In the genomic region with DNA sequence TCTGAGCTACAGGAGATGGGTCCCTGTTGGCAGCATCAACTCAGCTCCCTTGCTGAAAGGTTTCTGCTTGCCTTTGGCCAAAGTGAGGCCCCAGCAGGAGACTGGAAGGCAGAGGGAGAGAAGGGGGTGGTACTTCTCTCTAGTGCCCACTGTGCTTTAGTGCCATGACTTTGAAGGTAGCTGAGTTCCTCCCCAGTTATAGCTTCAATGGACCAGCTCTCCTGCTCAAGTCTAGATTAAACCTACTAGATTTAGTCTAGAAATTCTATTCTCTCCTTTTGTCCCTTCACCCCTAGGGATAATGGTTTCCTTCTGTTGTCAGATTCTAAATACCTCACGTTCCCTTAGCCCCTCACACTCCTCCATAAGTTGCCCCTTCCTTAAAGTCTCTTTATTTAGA, we compare ENCODE assay signal across 16 cellular contexts.
DNase-seq lines count a peak whose midpoint lies in the region; ATAC-seq, FAIRE-seq and TF ChIP-seq lines count a peak whose summit lies in the region.
"Had no signal": no experiment of that assay in that cellular context is flagged by ENCODE, and none has a peak within 500 bp of the region (broad histone marks: within the 10 kb centered on the region; RNA-seq: fewer than 3 reads in every experiment).

No MANE protein-coding gene starts in this region.

- ATAC-seq in K562 (no peak), sciatic nerve (peak; percentile 12), omental fat pad (ENCODE audit: low FRiP score) (no peak), GM21737 (IDR thresholded peaks at IDR 0.05; ENCODE audit: unreplicated experiment) (no peak)
- ATAC-seq: Panc1 had no signal

- in situ Hi-C loops in K562 (cut with MboI), result no loop called here

- H3K9me3 ChIP-seq in K562 (replicated peaks; ENCODE audit: control insufficient read depth, insufficient read depth, low read depth, low read length), result no peaks in the 10 kb centered on the region
- H3K9me3 ChIP-seq: SJCRH30 had no signal

- CTCF ChIA-PET in K562 (lab: Yijun Ruan, JAX; ENCODE audit: low intra/inter-chr PET ratio), result no interaction called here

- TF ChIP-seq RAD21 in K562 (CRISPR knock-in tag; conservative IDR thresholded peaks at IDR 0.05 in 1 of 2, IDR thresholded peaks at IDR 0.05 in 1 of 2), result no peak

- no peak overlapping the region for H3K4me2 ChIP-seq in K562 (ENCODE audit: insufficient read depth, low read length)

- TF ChIP-seq CTCF in HL-60 (IDR thresholded peaks at IDR 0.05; ENCODE audit: insufficient read depth, low read length), result no peak
- TF ChIP-seq CTCF in K562 (IDR thresholded peaks at IDR 0.05 in 2 of 3, conservative IDR thresholded peaks at IDR 0.05 in 1 of 3; ENCODE audit: insufficient read depth in 2 of 3, low read depth in 1 of 3, low read length in 3 of 3), result no peak
- TF ChIP-seq CTCF in GM20000 (IDR thresholded peaks at IDR 0.05; ENCODE audit: extremely low read depth, missing control alignments), result no peak
- TF ChIP-seq CTCF in omental fat pad (IDR thresholded peaks at IDR 0.05), result no peak

- POLR2A ChIA-PET in K562 (lab: Yijun Ruan, JAX), result interaction anchor here (0.6 kb wide), 1 partner anchor 121 kb away, joined by 3 read pairs; no protein-coding TSS in a partner anchor

- DNase-seq in NOMO-1 treated with DMSO at 0.1 percent for 48 hours (lab: John Stamatoyannopoulos, UW; ENCODE audit: unreplicated experiment) (peak; percentile 25), NOMO-1 treated with dmso at 0.1 percent for 144 hours (lab: John Stamatoyannopoulos, UW; ENCODE audit: unreplicated experiment) (no peak), HL-60 (ENCODE audit: low read depth in 1 of 2, low spot score in 1 of 2) (no peak), K562 (ENCODE audit: extremely low read depth in 1 of 4, low spot score in 3 of 4) (no peak), sciatic nerve (ENCODE audit: low spot score) (no peak), GM20000 (ENCODE audit: low spot score) (no peak), omental fat pad (ENCODE audit: low spot score) (no peak)
- DNase-seq: MM.1S, NCI-H1694, NCI-H446, NCI-H526 had no signal

- peaks cover 0 to 6% of the 10 kb centered on the region in 2 experiments; a peak in 2 of 5 replicates for H3K4me1 ChIP-seq in K562 (replicated peaks in 1 of 2; ENCODE audit: control insufficient read depth in 2 of 2, insufficient read depth in 2 of 2, low read length in 2 of 2)

- 0% methylated on average over 1 of the region's 1 CpG for WGBS in K562 (ENCODE audit: insufficient coverage, low coverage, missing lambda C conversion rate)

- no peaks in the 10 kb centered on the region for H3K9me1 ChIP-seq in K562 (ENCODE audit: control insufficient read depth, insufficient read depth, low read length)

- H3K79me2 ChIP-seq in K562 (ENCODE audit: control insufficient read depth, insufficient read depth, low read length), result no peaks in the 10 kb centered on the region

- no peak overlapping the region for H3K4me3 ChIP-seq in HL-60 (replicated peaks; ENCODE audit: insufficient read depth, low read length)
- H3K4me3 ChIP-seq in K562, result no peak overlapping the region

- H3K27me3 ChIP-seq in HL-60 (ENCODE audit: insufficient read depth, poor library complexity, severe bottlenecking), result no peaks in the 10 kb centered on the region
- H3K27me3 ChIP-seq in K562 (ENCODE audit: control insufficient read depth in 2 of 2, insufficient read depth in 2 of 2, low read length in 2 of 2), result peaks cover 0 to 7% of the 10 kb centered on the region in 2 experiments; a peak in 2 of 5 replicates
- H3K27me3 ChIP-seq: SJCRH30 had no signal

- no peak for TF ChIP-seq POLR2A in K562 (conservative IDR thresholded peaks at IDR 0.05)

- H3K27ac ChIP-seq in HL-60 (replicated peaks) (peak overlapping the region; percentile 53), K562 (ENCODE audit: extremely low read depth, low read depth, low read length) (no peak overlapping the region)

- TF ChIP-seq EP300 in K562 (IDR thresholded peaks at IDR 0.05; ENCODE audit: low read length), result no peak

- no peak for FAIRE-seq in K562 (lab: Jason Lieb, UNC)
- FAIRE-seq: G401.6, GM19239 had no signal

- no TSS peak for BruUV-seq in K562 (replicated peaks; lab: Mats Ljungman, UMichigan)

- H2AFZ ChIP-seq in K562 (ENCODE audit: low read depth, low read length), result no peak overlapping the region

- no peaks in the 10 kb centered on the region for H3K36me3 ChIP-seq in K562 (ENCODE audit: control insufficient read depth, insufficient read depth, low read length)
- H3K36me3 ChIP-seq: SJCRH30 had no signal

- H3K9ac ChIP-seq in K562 (ENCODE audit: insufficient read depth in 1 of 2, low read depth in 2 of 2, low read length in 2 of 2), result no peak overlapping the region

- intact Hi-C loops in K562 (cut with micrococcal nuclease), result no loop called here
- intact Hi-C loops in sciatic nerve (cut with DNase I), result no loop called here

- H4K20me1 ChIP-seq in K562 (replicated peaks; ENCODE audit: control insufficient read depth, insufficient read depth, low read length), result no peaks in the 10 kb centered on the region

TF ChIP-seq in K562, 482 proteins besides CTCF, POLR2A, EP300 and RAD21:
- TF ChIP-seq, protein P1, sequence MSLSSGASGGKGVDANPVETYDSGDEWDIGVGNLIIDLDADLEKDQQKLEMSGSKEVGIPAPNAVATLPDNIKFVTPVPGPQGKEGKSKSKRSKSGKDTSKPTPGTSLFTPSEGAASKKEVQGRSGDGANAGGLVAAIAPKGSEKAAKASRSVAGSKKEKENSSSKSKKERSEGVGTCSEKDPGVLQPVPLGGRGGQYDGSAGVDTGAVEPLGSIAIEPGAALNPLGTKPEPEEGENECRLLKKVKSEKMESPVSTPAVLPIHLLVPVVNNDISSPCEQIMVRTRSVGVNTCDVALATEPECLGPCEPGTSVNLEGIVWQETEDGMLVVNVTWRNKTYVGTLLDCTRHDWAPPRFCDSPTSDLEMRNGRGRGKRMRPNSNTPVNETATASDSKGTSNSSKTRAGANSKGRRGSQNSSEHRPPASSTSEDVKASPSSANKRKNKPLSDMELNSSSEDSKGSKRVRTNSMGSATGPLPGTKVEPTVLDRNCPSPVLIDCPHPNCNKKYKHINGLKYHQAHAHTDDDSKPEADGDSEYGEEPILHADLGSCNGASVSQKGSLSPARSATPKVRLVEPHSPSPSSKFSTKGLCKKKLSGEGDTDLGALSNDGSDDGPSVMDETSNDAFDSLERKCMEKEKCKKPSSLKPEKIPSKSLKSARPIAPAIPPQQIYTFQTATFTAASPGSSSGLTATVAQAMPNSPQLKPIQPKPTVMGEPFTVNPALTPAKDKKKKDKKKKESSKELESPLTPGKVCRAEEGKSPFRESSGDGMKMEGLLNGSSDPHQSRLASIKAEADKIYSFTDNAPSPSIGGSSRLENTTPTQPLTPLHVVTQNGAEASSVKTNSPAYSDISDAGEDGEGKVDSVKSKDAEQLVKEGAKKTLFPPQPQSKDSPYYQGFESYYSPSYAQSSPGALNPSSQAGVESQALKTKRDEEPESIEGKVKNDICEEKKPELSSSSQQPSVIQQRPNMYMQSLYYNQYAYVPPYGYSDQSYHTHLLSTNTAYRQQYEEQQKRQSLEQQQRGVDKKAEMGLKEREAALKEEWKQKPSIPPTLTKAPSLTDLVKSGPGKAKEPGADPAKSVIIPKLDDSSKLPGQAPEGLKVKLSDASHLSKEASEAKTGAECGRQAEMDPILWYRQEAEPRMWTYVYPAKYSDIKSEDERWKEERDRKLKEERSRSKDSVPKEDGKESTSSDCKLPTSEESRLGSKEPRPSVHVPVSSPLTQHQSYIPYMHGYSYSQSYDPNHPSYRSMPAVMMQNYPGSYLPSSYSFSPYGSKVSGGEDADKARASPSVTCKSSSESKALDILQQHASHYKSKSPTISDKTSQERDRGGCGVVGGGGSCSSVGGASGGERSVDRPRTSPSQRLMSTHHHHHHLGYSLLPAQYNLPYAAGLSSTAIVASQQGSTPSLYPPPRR (CRISPR knock-in tag; IDR thresholded peaks at IDR 0.05; ENCODE audit: borderline replicate concordance), result no peak
- TF ChIP-seq, protein P2, sequence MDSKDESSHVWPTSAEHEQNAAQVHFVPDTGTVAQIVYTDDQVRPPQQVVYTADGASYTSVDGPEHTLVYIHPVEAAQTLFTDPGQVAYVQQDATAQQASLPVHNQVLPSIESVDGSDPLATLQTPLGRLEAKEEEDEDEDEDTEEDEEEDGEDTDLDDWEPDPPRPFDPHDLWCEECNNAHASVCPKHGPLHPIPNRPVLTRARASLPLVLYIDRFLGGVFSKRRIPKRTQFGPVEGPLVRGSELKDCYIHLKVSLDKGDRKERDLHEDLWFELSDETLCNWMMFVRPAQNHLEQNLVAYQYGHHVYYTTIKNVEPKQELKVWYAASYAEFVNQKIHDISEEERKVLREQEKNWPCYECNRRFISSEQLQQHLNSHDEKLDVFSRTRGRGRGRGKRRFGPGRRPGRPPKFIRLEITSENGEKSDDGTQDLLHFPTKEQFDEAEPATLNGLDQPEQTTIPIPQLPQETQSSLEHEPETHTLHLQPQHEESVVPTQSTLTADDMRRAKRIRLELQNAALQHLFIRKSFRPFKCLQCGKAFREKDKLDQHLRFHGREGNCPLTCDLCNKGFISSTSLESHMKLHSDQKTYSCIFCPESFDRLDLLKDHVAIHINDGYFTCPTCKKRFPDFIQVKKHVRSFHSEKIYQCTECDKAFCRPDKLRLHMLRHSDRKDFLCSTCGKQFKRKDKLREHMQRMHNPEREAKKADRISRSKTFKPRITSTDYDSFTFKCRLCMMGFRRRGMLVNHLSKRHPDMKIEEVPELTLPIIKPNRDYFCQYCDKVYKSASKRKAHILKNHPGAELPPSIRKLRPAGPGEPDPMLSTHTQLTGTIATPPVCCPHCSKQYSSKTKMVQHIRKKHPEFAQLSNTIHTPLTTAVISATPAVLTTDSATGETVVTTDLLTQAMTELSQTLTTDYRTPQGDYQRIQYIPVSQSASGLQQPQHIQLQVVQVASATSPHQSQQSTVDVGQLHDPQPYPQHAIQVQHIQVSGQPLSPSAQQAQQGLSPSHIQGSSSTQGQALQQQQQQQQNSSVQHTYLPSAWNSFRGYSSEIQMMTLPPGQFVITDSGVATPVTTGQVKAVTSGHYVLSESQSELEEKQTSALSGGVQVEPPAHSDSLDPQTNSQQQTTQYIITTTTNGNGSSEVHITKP (IDR thresholded peaks at IDR 0.05; ENCODE audit: partially characterized antibody), result peak; percentile 78
